1 cellular context compared by ENCODE assay signal in genomic region chr16:29662729-29663019, GRCh38.
TF ChIP-seq lines count a peak whose summit lies in the region.

No MANE protein-coding gene starts in this region.

TF ChIP-seq in GM12878, 131 proteins besides CTCF, POLR2A, EP300 and RAD21 (continued from another document):
- no peak for TF ChIP-seq PRDM15 (CRISPR knock-in tag; IDR thresholded peaks at IDR 0.05)
- no peak for TF ChIP-seq FOXK2 (IDR thresholded peaks at IDR 0.05)
- TF ChIP-seq DPF2 (IDR thresholded peaks at IDR 0.05), result 0 out of 2 replicates have a peak, but pooled peaks have one; percentile 12
- TF ChIP-seq SP1 (IDR thresholded peaks at IDR 0.05; ENCODE audit: low read depth, low read length), result peak; percentile 41
- peak; percentile 93 for TF ChIP-seq GATAD2B (conservative IDR thresholded peaks at IDR 0.05; ENCODE audit: low read depth)
- peak; percentile 88 for TF ChIP-seq RUNX3 (IDR thresholded peaks at IDR 0.05; ENCODE audit: low read length)
- no peak for TF ChIP-seq ZNF384 (IDR thresholded peaks at IDR 0.05; ENCODE audit: borderline replicate concordance, low read depth, low read length)
- TF ChIP-seq SUZ12 (IDR thresholded peaks at IDR 0.05; ENCODE audit: unreplicated experiment), result no peak
- peak; percentile 74 for TF ChIP-seq PAX5 (IDR thresholded peaks at IDR 0.05; ENCODE audit: borderline replicate concordance, low read depth, low read length)
- TF ChIP-seq SUPT20H (IDR thresholded peaks at IDR 0.05; ENCODE audit: borderline replicate concordance, control insufficient read depth, low read depth, low read length), result no peak
- peak; percentile 59 for TF ChIP-seq POLR2AphosphoS5 (IDR thresholded peaks at IDR 0.05; ENCODE audit: low read length)
- TF ChIP-seq PAX8 (IDR thresholded peaks at IDR 0.05), result no peak
- TF ChIP-seq BCL3 (IDR thresholded peaks at IDR 0.05; ENCODE audit: borderline replicate concordance, insufficient read depth, low read depth, low read length, poor library complexity, severe bottlenecking), result peak; percentile 85
- TF ChIP-seq PKNOX1 (IDR thresholded peaks at IDR 0.05), result no peak
- TF ChIP-seq ESRRA (IDR thresholded peaks at IDR 0.05; ENCODE audit: low read length), result 0 out of 2 replicates have a peak, but pooled peaks have one; percentile 31
- TF ChIP-seq IKZF1 (conservative IDR thresholded peaks at IDR 0.05), result peak; percentile 81
- peak; percentile 84 for TF ChIP-seq YY1 (IDR thresholded peaks at IDR 0.05; ENCODE audit: low read depth, low read length)
- TF ChIP-seq BCLAF1 (IDR thresholded peaks at IDR 0.05), result no peak
- no peak for TF ChIP-seq SRF (IDR thresholded peaks at IDR 0.05; ENCODE audit: low read depth in 2 of 2, low read length in 2 of 2)
- TF ChIP-seq E2F8 (IDR thresholded peaks at IDR 0.05; ENCODE audit: low read depth, partially characterized antibody), result peak; percentile 46
- TF ChIP-seq CEBPZ (IDR thresholded peaks at IDR 0.05; ENCODE audit: low read depth, low read length), result no peak
- TF ChIP-seq KLF5 (IDR thresholded peaks at IDR 0.05; ENCODE audit: partially characterized antibody), result no peak
- TF ChIP-seq ZNF207 (IDR thresholded peaks at IDR 0.05; ENCODE audit: borderline replicate concordance), result peak; percentile 66; the same call in 1 of the 2 replicates
